24 cellular contexts compared by ENCODE assay signal in the genomic region with DNA sequence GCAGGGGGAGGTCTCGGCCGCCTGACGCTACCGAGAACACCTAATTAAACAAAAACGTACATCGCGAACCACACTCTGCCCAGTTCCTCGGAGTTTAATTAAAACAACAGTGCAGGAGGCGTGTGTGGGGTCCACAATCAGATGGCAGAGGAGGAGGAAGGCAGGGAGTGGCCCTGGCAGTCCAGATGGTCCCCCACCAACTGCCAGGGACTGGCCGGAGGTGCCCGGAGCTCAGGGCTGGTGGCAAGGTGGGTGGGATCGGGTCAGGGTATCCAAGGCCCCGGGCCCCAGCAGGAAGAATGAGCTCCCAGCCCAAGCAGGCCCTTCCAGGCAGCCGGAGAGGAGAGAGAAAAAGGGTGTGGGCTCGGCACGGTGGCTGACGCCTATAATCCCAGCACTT.
"Had no signal": no experiment of that assay in that cellular context is flagged by ENCODE, and none has a peak within 500 bp of the region (broad histone marks: within the 10 kb centered on the region; RNA-seq: fewer than 3 reads in every experiment).

No MANE protein-coding gene starts in this region.

- H3K27me3 ChIP-seq: MG63 had no signal

- H3K4me1 Mint-ChIP-seq: activated naive CD4-positive, alpha-beta T cell treated with anti-CD3 and anti-CD28 coated beads, Interleukin-2, amount 10 ng/mL, durations not matched to agents 7 days and 5 days; activated naive CD8-positive, alpha-beta T cell treated with anti-CD3 and anti-CD28 coated beads for 36 hours; T-cell had no signal

- H3K27ac ChIP-seq: KMS-11, SK-N-MC had no signal

- H3K36me3 Mint-ChIP-seq: activated naive CD4-positive, alpha-beta T cell treated with anti-CD3 and anti-CD28 coated beads, Interleukin-2, amount 10 ng/mL, durations not matched to agents 7 days and 5 days; activated naive CD8-positive, alpha-beta T cell treated with anti-CD3 and anti-CD28 coated beads for 36 hours; T-cell had no signal

- H3K27me3 Mint-ChIP-seq: activated CD8-positive, alpha-beta T cell treated with anti-CD3 and anti-CD28 coated beads for 36 hours; activated naive CD4-positive, alpha-beta T cell treated with anti-CD3 and anti-CD28 coated beads, Interleukin-2, amount 10 ng/mL, durations not matched to agents 7 days and 5 days; activated naive CD8-positive, alpha-beta T cell treated with anti-CD3 and anti-CD28 coated beads for 36 hours had no signal

- ATAC-seq: activated CD8-positive, alpha-beta T cell treated with anti-CD3 and anti-CD28 coated beads for 36 hours; activated T-cell treated with anti-CD3 and anti-CD28 coated beads, Interleukin-2, amount 50 U/mL, for 72 hours; T-cell had no signal

- H3K27ac Mint-ChIP-seq: activated CD8-positive, alpha-beta T cell treated with anti-CD3 and anti-CD28 coated beads for 36 hours; activated naive CD4-positive, alpha-beta T cell treated with anti-CD3 and anti-CD28 coated beads, Interleukin-2, amount 10 ng/mL, durations not matched to agents 7 days and 5 days; activated naive CD8-positive, alpha-beta T cell treated with anti-CD3 and anti-CD28 coated beads for 36 hours; activated T-cell treated with anti-CD3 and anti-CD28 coated beads, Interleukin-2, amount 50 U/mL, for 72 hours; activated T-helper 2 cell treated with anti-CD3 and anti-CD28 coated beads, Interferon-gamma antibody, Interleukin-2, Interleukin-4, amounts not matched to agents 10 μg/mL and 5 μg/mL and 100 μg/mL, durations not matched to agents 14 hours and 24 hours and 36 hours; T-cell had no signal

- H3K36me3 ChIP-seq: MG63 had no signal

- H3K4me3 Mint-ChIP-seq: activated CD8-positive, alpha-beta T cell treated with anti-CD3 and anti-CD28 coated beads for 36 hours; activated naive CD4-positive, alpha-beta T cell treated with anti-CD3 and anti-CD28 coated beads, Interleukin-2, amount 10 ng/mL, durations not matched to agents 7 days and 5 days; activated naive CD8-positive, alpha-beta T cell treated with anti-CD3 and anti-CD28 coated beads for 36 hours; activated T-cell treated with anti-CD3 and anti-CD28 coated beads, Interleukin-2, amount 50 U/mL, for 72 hours; T-cell had no signal

- DNase-seq: activated CD4-positive, alpha-beta T cell treated with anti-CD3 and anti-CD28 coated beads, Interleukin-2, amount 50 U/mL, for 1 hour; activated CD4-positive, CD25-positive, alpha-beta regulatory T cell; activated CD8-positive, alpha-beta memory T cell treated with anti-CD3 and anti-CD28 coated beads, Interleukin-2, amount 50 U/mL, for 4 hours; activated CD8-positive, alpha-beta T cell treated with anti-CD3 and anti-CD28 coated beads for 36 hours; activated gamma-delta T cell treated with Interleukin-2 at 50 U/mL for 16 hours; activated naive CD4-positive, alpha-beta T cell treated with anti-CD3 and anti-CD28 coated beads, Interleukin-2, amount 10 ng/mL, durations not matched to agents 7 days and 5 days; activated naive CD8-positive, alpha-beta T cell treated with anti-CD3 and anti-CD28 coated beads for 36 hours; activated T-cell treated with anti-CD3 and anti-CD28 coated beads, Interleukin-2, amount 50 U/mL, for 72 hours; MG63; MV-4-11; NCI-H1092 treated with DMSO at 0.1 percent for 48 hours; NCI-H1436; NCI-H1694 treated with DMSO at 0.1 percent for 48 hours; NCI-H2029 treated with DMSO at 0.1 percent for 48 hours; NCI-H345; NCI-H510A; NCI-H526 treated with DMSO at 0.1 percent for 48 hours; NCI-H82; T-cell; T-helper 2 cell; T1000 had no signal

- H3K4me3 ChIP-seq: MG63, SK-N-MC had no signal

- H3K9me3 Mint-ChIP-seq: activated CD8-positive, alpha-beta T cell treated with anti-CD3 and anti-CD28 coated beads for 36 hours; activated naive CD4-positive, alpha-beta T cell treated with anti-CD3 and anti-CD28 coated beads, Interleukin-2, amount 10 ng/mL, durations not matched to agents 7 days and 5 days; activated naive CD8-positive, alpha-beta T cell treated with anti-CD3 and anti-CD28 coated beads for 36 hours; activated T-cell treated with anti-CD3 and anti-CD28 coated beads, Interleukin-2, amount 50 U/mL, for 72 hours; activated T-helper 2 cell treated with anti-CD3 and anti-CD28 coated beads, Interferon-gamma antibody, Interleukin-2, Interleukin-4, amounts not matched to agents 10 μg/mL and 5 μg/mL and 100 μg/mL, durations not matched to agents 14 hours and 24 hours and 36 hours; T-cell had no signal

- H3K9me3 ChIP-seq: MG63 had no signal
